ENCODE assay signal across 8 cellular contexts in the genomic region with DNA sequence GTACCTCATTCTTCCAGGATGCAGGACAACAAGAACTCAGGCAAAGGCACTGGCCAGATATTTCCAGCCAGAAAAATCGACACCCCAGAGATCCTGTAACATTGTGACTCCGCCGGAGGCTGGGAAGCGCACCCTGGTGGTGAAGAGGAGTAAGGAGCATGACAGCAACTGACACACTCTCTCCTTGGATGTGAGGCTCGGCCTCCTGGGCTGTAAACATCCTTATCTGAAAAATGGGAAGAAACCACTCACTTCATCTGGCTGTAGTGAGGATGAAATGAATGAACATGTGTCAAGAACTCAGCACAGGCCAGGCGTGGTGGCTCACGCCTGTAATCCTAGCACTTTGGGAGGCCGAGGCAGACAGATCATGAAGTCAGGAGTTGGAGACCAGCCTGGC. TPM values are rescaled to one million over a fixed set of nuclear protein-coding genes. Genes with fewer than 3 reads are reported as not detected.
DNase-seq lines count a peak whose midpoint lies in the region; ATAC-seq and TF ChIP-seq lines count a peak whose summit lies in the region.

No MANE protein-coding gene starts in this region.

- H3K36me3 ChIP-seq in neural progenitor cell = no peaks in the 10 kb centered on the region

- H3K79me2 ChIP-seq in neural progenitor cell (ENCODE audit: low read depth) = no peaks in the 10 kb centered on the region

- no peaks in the 10 kb centered on the region for H3K9me3 Mint-ChIP-seq in effector memory CD8-positive, alpha-beta T cell
- no peaks in the 10 kb centered on the region for H3K9me3 Mint-ChIP-seq in neural progenitor cell

- H3K27me3 Mint-ChIP-seq in effector memory CD8-positive, alpha-beta T cell = no peaks in the 10 kb centered on the region
- H3K27me3 Mint-ChIP-seq in neural progenitor cell (ENCODE audit: insufficient read depth, low read depth) = peaks cover 5% of the 10 kb centered on the region

- H3K27ac ChIP-seq in neural progenitor cell = no peak overlapping the region

- peak; percentile 68 for ATAC-seq in effector memory CD8-positive, alpha-beta T cell (replicated peaks)
- no peak for ATAC-seq in GM21381 (IDR thresholded peaks at IDR 0.05; ENCODE audit: unreplicated experiment)
- no peak for ATAC-seq in HG03196 (IDR thresholded peaks at IDR 0.05; ENCODE audit: unreplicated experiment)

- no peak overlapping the region for H3K9ac ChIP-seq in neural progenitor cell

- no peaks in the 10 kb centered on the region for H3K9me3 ChIP-seq in neural progenitor cell (ENCODE audit: low read depth)

- H3K4me3 ChIP-seq in neural progenitor cell = no peak overlapping the region

- peak; percentile 66 for TF ChIP-seq CTCF in neural progenitor cell (IDR thresholded peaks at IDR 0.05)

- no peak overlapping the region for H3K4me2 ChIP-seq in neural progenitor cell

- peaks cover 4% of the 10 kb centered on the region for H4K20me1 ChIP-seq in neural progenitor cell (ENCODE audit: low read depth)

- H2AFZ ChIP-seq in neural progenitor cell (replicated peaks) = no peak overlapping the region

- peaks cover 4 to 10% of the 10 kb centered on the region in 2 donors for H3K4me1 Mint-ChIP-seq in effector memory CD8-positive, alpha-beta T cell (ENCODE audit: low read depth in 2 of 2)
- peaks cover 7% of the 10 kb centered on the region for H3K4me1 Mint-ChIP-seq in neural progenitor cell

- peak overlapping the region; percentile 84 to 92 for H3K27ac Mint-ChIP-seq in effector memory CD8-positive, alpha-beta T cell
- H3K27ac Mint-ChIP-seq in neural progenitor cell = peak overlapping the region; percentile 47

- peaks cover 26% of the 10 kb centered on the region for H3K36me3 Mint-ChIP-seq in effector memory CD8-positive, alpha-beta T cell (ENCODE audit: insufficient read depth)
- H3K36me3 Mint-ChIP-seq in neural progenitor cell = peaks cover 15% of the 10 kb centered on the region

- H3K4me1 ChIP-seq in neural progenitor cell = no peaks in the 10 kb centered on the region

- peak; percentile 24 for DNase-seq in ELF-1 (ENCODE audit: low read depth, low spot score)
- peak; percentile 26 for DNase-seq in LHCN-M2 (ENCODE audit: low read depth)
- DNase-seq in activated CD4-positive, alpha-beta T cell treated with anti-CD3 and anti-CD28 coated beads for 48 hours = peak; percentile 62
- DNase-seq in effector memory CD8-positive, alpha-beta T cell = peak; percentile 33 to 40 (median 37)
- peak; percentile 60 for DNase-seq in neural progenitor cell (ENCODE audit: low spot score)
- DNase-seq in MV-4-11 (lab: John Stamatoyannopoulos, UW) = no peak

- H3K27me3 ChIP-seq in neural progenitor cell = no peaks in the 10 kb centered on the region

- no peaks in the 10 kb centered on the region for H3F3A ChIP-seq in neural progenitor cell (ENCODE audit: low read depth)

- H3K4me3 Mint-ChIP-seq in effector memory CD8-positive, alpha-beta T cell = no peak overlapping the region
- no peak overlapping the region for H3K4me3 Mint-ChIP-seq in neural progenitor cell

RNA-seq across cellular contexts. Expression of a gene that starts 27.5 kb away (rescaled TPM):
- total RNA-seq in LHCN-M2 (2014; rRNA removed) (14.9 and 19.0 TPM in 2 replicates), neural progenitor cell (ENCODE audit: low replicate concordance) (15.2 and 20.0 TPM in 2 replicates)
- polyA plus RNA-seq in LHCN-M2 (2012) = 17.7 TPM

RNA-seq across cellular contexts. Expression of a gene that starts 47.3 kb away (rescaled TPM):
- total RNA-seq in LHCN-M2 (2014; rRNA removed) = 51.7 and 74.8 TPM in 2 replicates
- 56.6 TPM for polyA plus RNA-seq in LHCN-M2 (2012)
- total RNA-seq in neural progenitor cell (ENCODE audit: low replicate concordance) = 16.6 and 24.0 TPM in 2 replicates
